ENCODE assay signal across 10 cellular contexts in the genomic region with DNA sequence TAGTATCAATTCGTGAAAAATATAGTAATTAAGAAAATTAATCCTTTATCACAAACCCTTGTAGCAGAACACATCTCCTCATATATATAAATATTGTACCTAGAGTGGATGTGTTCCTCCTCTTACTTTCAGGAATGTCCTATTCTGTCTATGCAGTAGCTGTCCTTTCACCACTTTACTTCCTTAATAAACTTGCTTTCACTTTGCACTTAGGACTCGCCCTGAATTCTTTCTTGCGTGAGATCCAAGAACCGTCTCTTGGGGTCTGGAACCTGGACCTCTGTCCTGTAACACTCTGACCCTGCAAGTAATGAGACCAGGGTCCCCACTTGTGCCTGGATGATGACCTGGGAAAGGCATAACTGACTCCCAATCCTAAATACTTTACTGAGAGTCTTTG.
DNase-seq lines count a peak whose midpoint lies in the region; ATAC-seq and TF ChIP-seq lines count a peak whose summit lies in the region.
"Had no signal": no experiment of that assay in that cellular context is flagged by ENCODE, and none has a peak within 500 bp of the region (broad histone marks: within the 10 kb centered on the region; RNA-seq: fewer than 3 reads in every experiment).

No MANE protein-coding gene starts in this region.

- no peak for TF ChIP-seq CTCF in Peyer's patch (IDR thresholded peaks at IDR 0.05)
- TF ChIP-seq CTCF in parathyroid adenoma (IDR thresholded peaks at IDR 0.05) = no peak

- no peaks in the 10 kb centered on the region for H3K9me3 ChIP-seq in Peyer's patch
- H3K9me3 ChIP-seq in parathyroid adenoma (ENCODE audit: control insufficient read depth, low read length) = no peaks in the 10 kb centered on the region

- H3K4me1 ChIP-seq in Peyer's patch (peaks cover 0 to 51% (median 2%) of the 10 kb centered on the region in 4 donors), parathyroid adenoma (no peaks in the 10 kb centered on the region)

- H3K79me2 ChIP-seq in parathyroid adenoma = no peaks in the 10 kb centered on the region

- DNase-seq in CD1c-positive myeloid dendritic cell (ENCODE audit: extremely low spot score) (peak; percentile 38), Peyer's patch (no peak), left ventricle myocardium superior (no peak), AG08396 (ENCODE audit: low spot score) (no peak), retina (no peak)
- no peak for DNase-seq in activated CD8-positive, alpha-beta memory T cell treated with anti-CD3 and anti-CD28 coated beads, Interleukin-2, amount 50 U/mL, for 48 hours
- DNase-seq: DMS 273 treated with DMSO at 0.1 percent for 48 hours, NCI-H226 had no signal

- H3K4me2 ChIP-seq in parathyroid adenoma (ENCODE audit: low read length) = peak overlapping the region; percentile 43

- peak overlapping the region; percentile 17 for H2AFZ ChIP-seq in parathyroid adenoma

- intact Hi-C loops in left ventricle myocardium superior (cut with micrococcal nuclease) = no loop called here

- peak; percentile 59 for ATAC-seq in left ventricle myocardium superior
- no peak for ATAC-seq in GM21528 (IDR thresholded peaks at IDR 0.05; ENCODE audit: low FRiP score, unreplicated experiment)

- H3K36me3 ChIP-seq in Peyer's patch (no peaks in the 10 kb centered on the region), parathyroid adenoma (ENCODE audit: control insufficient read depth, insufficient read depth, low read length) (no peaks in the 10 kb centered on the region)

- H3K27me3 ChIP-seq in Peyer's patch (no peaks in the 10 kb centered on the region), parathyroid adenoma (ENCODE audit: control insufficient read depth, insufficient read depth, low read length) (no peaks in the 10 kb centered on the region)

- H3K9ac ChIP-seq in parathyroid adenoma = no peak overlapping the region

- TF ChIP-seq POLR2A in Peyer's patch (IDR thresholded peaks at IDR 0.05) = no peak

- H3K4me3 ChIP-seq in Peyer's patch (peak overlapping the region in 3 of 4 donors; percentile 8 to 39 (median 34)), parathyroid adenoma (ENCODE audit: low read depth, low read length) (no peak overlapping the region)

- H3K27ac ChIP-seq in Peyer's patch = peak overlapping the region in 3 of 4 donors; percentile 37 to 64 (median 37)
- H3K27ac ChIP-seq in parathyroid adenoma = no peak overlapping the region
